ENCODE assay signal across 12 cellular contexts in the genomic region with DNA sequence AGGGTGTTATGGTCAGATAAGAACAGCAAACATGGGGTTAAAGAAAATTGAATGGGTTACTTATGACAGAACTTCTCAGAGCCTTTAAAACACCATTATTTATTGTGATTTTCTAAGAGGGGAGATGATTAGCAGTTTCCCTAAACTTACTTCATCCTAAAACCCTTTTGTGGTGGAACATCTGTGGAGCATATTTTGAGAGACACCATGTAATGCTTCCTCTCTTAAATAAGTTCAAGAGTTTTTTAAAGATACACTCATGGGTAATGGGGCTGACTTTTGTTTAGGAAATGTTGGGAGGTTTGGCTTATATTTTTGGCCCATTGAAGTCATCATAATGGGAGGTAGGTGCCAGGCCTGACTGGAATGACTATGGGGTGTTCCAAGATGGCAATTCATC. TPM values are rescaled to one million over a fixed set of nuclear protein-coding genes. Genes with fewer than 3 reads are reported as not detected.
DNase-seq lines count a peak whose midpoint lies in the region; TF ChIP-seq lines count a peak whose summit lies in the region.
"Had no signal": no experiment of that assay in that cellular context is flagged by ENCODE, and none has a peak within 500 bp of the region (broad histone marks: within the 10 kb centered on the region; RNA-seq: fewer than 3 reads in every experiment).

No MANE protein-coding gene starts in this region.

- H3K27me3 Mint-ChIP-seq in activated CD4-positive, alpha-beta T cell treated with anti-CD3 and anti-CD28 coated beads, Interleukin-2, amount 10 ng/mL, durations not matched to agents 7 days and 5 days, result no peaks in the 10 kb centered on the region

- peaks cover 65% of the 10 kb centered on the region for H3F3A ChIP-seq in SU-DHL-6 (ENCODE audit: insufficient read depth)

- H3K4me2 ChIP-seq in SU-DHL-6 (ENCODE audit: low read depth, low read length, poor library complexity, severe bottlenecking), result no peak overlapping the region
- no peak overlapping the region for H3K4me2 ChIP-seq in Karpas-422 (ENCODE audit: low read depth, low read length, poor library complexity, severe bottlenecking)

- CTCF ChIA-PET in activated CD4-positive, alpha-beta T cell treated with anti-CD3 and anti-CD28 coated beads, Interleukin-2, amount 10 ng/mL, durations not matched to agents 7 days and 5 days (lab: Charles Lee), result interaction anchor here (0.9 kb wide), 1 partner anchor 11 kb away, joined by 3 read pairs; no protein-coding TSS in a partner anchor

- H3K27ac ChIP-seq in SU-DHL-6 (ENCODE audit: low read depth, low read length) (peak overlapping the region; percentile 89; the same call in 1 of the 2 replicates), stomach (peak overlapping the region in 3 of 5 donors; percentile 97 to 99 (median 98)), Karpas-422 (ENCODE audit: low read length) (no peak overlapping the region)

- H3K36me3 ChIP-seq in SU-DHL-6 (ENCODE audit: low read length) (no peaks in the 10 kb centered on the region), stomach (no peaks in the 10 kb centered on the region), Karpas-422 (ENCODE audit: insufficient read depth, low read length) (no peaks in the 10 kb centered on the region)

- H3K36me3 Mint-ChIP-seq in activated CD4-positive, alpha-beta T cell treated with anti-CD3 and anti-CD28 coated beads, Interleukin-2, amount 10 ng/mL, durations not matched to agents 7 days and 5 days (ENCODE audit: low read depth), result peaks cover 11% of the 10 kb centered on the region

- no peak overlapping the region for H2AFZ ChIP-seq in SU-DHL-6 (ENCODE audit: low read depth, low read length, severe bottlenecking)
- no peak overlapping the region for H2AFZ ChIP-seq in Karpas-422 (ENCODE audit: low read length)

- H3K4me3 ChIP-seq in SU-DHL-6 (ENCODE audit: insufficient read depth, low read length, poor library complexity, severe bottlenecking), result no peak overlapping the region
- no peak overlapping the region for H3K4me3 ChIP-seq in stomach
- no peak overlapping the region for H3K4me3 ChIP-seq in Karpas-422 (ENCODE audit: low read length)

- H3K9ac ChIP-seq in SU-DHL-6 (ENCODE audit: low read length), result no peak overlapping the region
- no peak overlapping the region for H3K9ac ChIP-seq in Karpas-422 (ENCODE audit: low read length)

- H3K79me2 ChIP-seq in SU-DHL-6 (ENCODE audit: insufficient read depth, low read length), result no peaks in the 10 kb centered on the region
- no peaks in the 10 kb centered on the region for H3K79me2 ChIP-seq in Karpas-422 (ENCODE audit: low read length)

- TF ChIP-seq POLR2A in stomach (IDR thresholded peaks at IDR 0.05), result no peak

- no peak overlapping the region for H3K4me3 Mint-ChIP-seq in activated CD4-positive, alpha-beta T cell treated with anti-CD3 and anti-CD28 coated beads, Interleukin-2, amount 10 ng/mL, durations not matched to agents 7 days and 5 days

- H4K20me1 ChIP-seq in SU-DHL-6 (ENCODE audit: low read depth, low read length) (no peaks in the 10 kb centered on the region), Karpas-422 (ENCODE audit: insufficient read depth, low read depth, low read length) (no peaks in the 10 kb centered on the region)

- H3K9me3 ChIP-seq in SU-DHL-6 (ENCODE audit: insufficient read depth, low read length), result no peaks in the 10 kb centered on the region
- H3K9me3 ChIP-seq in stomach, result no peaks in the 10 kb centered on the region
- H3K9me3 ChIP-seq in Karpas-422 (ENCODE audit: low read length), result no peaks in the 10 kb centered on the region

- POLR2A ChIA-PET in activated CD4-positive, alpha-beta T cell treated with anti-CD3 and anti-CD28 coated beads, Interleukin-2, amount 10 ng/mL, durations not matched to agents 7 days and 5 days (lab: Charles Lee), result no interaction called here

- intact Hi-C loops in stomach (cut with DNase I; ENCODE audit: low total_unique reads), result no loop called here

- H3K27me3 ChIP-seq in SU-DHL-6 (ENCODE audit: low read length), result no peaks in the 10 kb centered on the region
- H3K27me3 ChIP-seq in stomach, result no peaks in the 10 kb centered on the region
- H3K27me3 ChIP-seq in Karpas-422 (ENCODE audit: low read length), result no peaks in the 10 kb centered on the region

- H3K27ac Mint-ChIP-seq in activated CD4-positive, alpha-beta T cell treated with anti-CD3 and anti-CD28 coated beads, Interleukin-2, amount 10 ng/mL, durations not matched to agents 7 days and 5 days, result peak overlapping the region; percentile 98

- H3K4me1 ChIP-seq in stomach (peaks cover 66 to 98% (median 75%) of the 10 kb centered on the region in 4 donors), Karpas-422 (ENCODE audit: low read length) (peaks cover 64% of the 10 kb centered on the region)

- H3K9me2 ChIP-seq in SU-DHL-6 (replicated peaks; ENCODE audit: insufficient read depth, low read length), result no peaks in the 10 kb centered on the region
- no peaks in the 10 kb centered on the region for H3K9me2 ChIP-seq in Karpas-422 (replicated peaks; ENCODE audit: insufficient read depth, low read length)

- no peak for TF ChIP-seq EP300 in stomach (IDR thresholded peaks at IDR 0.05)

- TF ChIP-seq CTCF in SU-DHL-6 (IDR thresholded peaks at IDR 0.05; ENCODE audit: insufficient read depth, low read length, poor library complexity, severe bottlenecking) (no peak), stomach (IDR thresholded peaks at IDR 0.05) (no peak)

- no peak for DNase-seq in activated CD4-positive, alpha-beta T cell treated with anti-CD3 and anti-CD28 coated beads, Interleukin-2, amount 10 ng/mL, durations not matched to agents 7 days and 5 days
- DNase-seq in activated CD4-positive, alpha-beta T cell treated with anti-CD3 and anti-CD28 coated beads, Interleukin-2, amount 50 U/mL, for 4 hours, result no peak
- DNase-seq in fibroblast of gingiva (ENCODE audit: low read depth) (peak; percentile 26), stomach (no peak), DMS79 treated with DMSO at 0.1 percent for 48 hours (lab: John Stamatoyannopoulos, UW) (no peak), Karpas-422 (no peak)
- DNase-seq in stimulated activated CD4-positive, alpha-beta T cell treated with anti-CD3 and anti-CD28 coated beads, Interleukin-2, amount 100 ng/mL, for 48 hours, result no peak
- DNase-seq: dermis blood vessel endothelial cell, foreskin melanocyte, NCI-H1694, NCI-H748 treated with DMSO at 0.1 percent for 48 hours had no signal

- H3K9me3 Mint-ChIP-seq in activated CD4-positive, alpha-beta T cell treated with anti-CD3 and anti-CD28 coated beads, Interleukin-2, amount 10 ng/mL, durations not matched to agents 7 days and 5 days, result no peaks in the 10 kb centered on the region

- H3K4me1 Mint-ChIP-seq in activated CD4-positive, alpha-beta T cell treated with anti-CD3 and anti-CD28 coated beads, Interleukin-2, amount 10 ng/mL, durations not matched to agents 7 days and 5 days, result peaks cover 98% of the 10 kb centered on the region

RNA-seq across cellular contexts. Expression of a gene that starts 8.4 kb away (rescaled TPM):
- 10 to 100 TPM; 63.8 to 81.0 TPM for total RNA-seq in activated CD4-positive, alpha-beta T cell treated with anti-CD3 and anti-CD28 coated beads, Interleukin-2, amount 10 ng/mL, durations not matched to agents 7 days and 5 days
- 100 to 1,000 TPM in 3 of 5 donors, 10 to 100 TPM in 2; 39.3 to 605 (median 130) TPM for total RNA-seq in stomach
- polyA plus RNA-seq in stomach, result 100 to 1,000 TPM; 111 to 122 (median 115) TPM
- 40.0 and 77.4 TPM in 2 replicates for total RNA-seq in Karpas-422 (2014; rRNA removed; shearing (Covaris generic); ENCODE audit: low replicate concordance)

RNA-seq across cellular contexts. Expression of a gene that starts 55.6 kb away (rescaled TPM):
- 10 to 100 TPM; 19.1 to 24.2 TPM for total RNA-seq in activated CD4-positive, alpha-beta T cell treated with anti-CD3 and anti-CD28 coated beads, Interleukin-2, amount 10 ng/mL, durations not matched to agents 7 days and 5 days
- 100 to 1,000 TPM in 1 of 5 donors, 10 to 100 TPM in 3, under 1 TPM in 1; 0.58 to 125 (median 32.7) TPM for total RNA-seq in stomach
- 10 to 100 TPM; 21.7 to 27.0 (median 21.8) TPM for polyA plus RNA-seq in stomach
- 6.3 and 53.8 TPM in 2 replicates for total RNA-seq in Karpas-422 (2014; rRNA removed; shearing (Covaris generic); ENCODE audit: low replicate concordance)

RNA-seq across cellular contexts. Expression of a gene that starts 56.0 kb away (rescaled TPM):
- 10 to 100 TPM; 43.0 to 47.8 TPM for total RNA-seq in activated CD4-positive, alpha-beta T cell treated with anti-CD3 and anti-CD28 coated beads, Interleukin-2, amount 10 ng/mL, durations not matched to agents 7 days and 5 days
- total RNA-seq in stomach, result 100 to 1,000 TPM in 1 of 5 donors, 10 to 100 TPM in 4; 24.9 to 550 (median 68.3) TPM
- polyA plus RNA-seq in stomach, result 10 to 100 TPM; 13.2 to 27.2 (median 18.2) TPM
- total RNA-seq in Karpas-422 (2014; rRNA removed; shearing (Covaris generic); ENCODE audit: low replicate concordance), result 10.4 and 30.8 TPM in 2 replicates
